ENCODE assay signal across 9 cellular contexts in genomic region chr11:12675951-12676711, GRCh38. TPM values are rescaled to one million over a fixed set of nuclear protein-coding genes. Genes with fewer than 3 reads are reported as not detected.
A peak's percentile ranks its signal among the peaks of the same experiment; 100 is the strongest.
DNase-seq lines count a peak whose midpoint lies in the region; ATAC-seq and TF ChIP-seq lines count a peak whose summit lies in the region.
"Had no signal": no experiment of that assay in that cellular context is flagged by ENCODE, and none has a peak within 500 bp of the region (broad histone marks: within the 10 kb centered on the region; RNA-seq: fewer than 3 reads in every experiment).

No MANE protein-coding gene starts in this region.

- intact Hi-C loops in ovary (cut with DNase I) = loop anchor here in 3 of 4 donors (10.0 kb wide), 3 partner anchors 139 to 261 kb away; no protein-coding TSS in a partner anchor

- no peak for TF ChIP-seq POLR2A in ovary (IDR thresholded peaks at IDR 0.05)

- TF ChIP-seq EP300 in ovary (IDR thresholded peaks at IDR 0.05) = no peak

- ATAC-seq in GM19455 (IDR thresholded peaks at IDR 0.05; ENCODE audit: unreplicated experiment) (no peak), HG03342 (IDR thresholded peaks at IDR 0.05; ENCODE audit: unreplicated experiment) (no peak), HG03571 (IDR thresholded peaks at IDR 0.05; ENCODE audit: unreplicated experiment) (no peak)

- H3K27me3 ChIP-seq in ovary = no peaks in the 10 kb centered on the region

- peak overlapping the region; percentile 87 for H3K27ac ChIP-seq in epithelial cell of prostate
- peak overlapping the region; percentile 42 to 94 for H3K27ac ChIP-seq in ovary

- DNase-seq in NCI-H82 treated with DMSO at 0.1 percent for 48 hours (lab: John Stamatoyannopoulos, UW; ENCODE audit: unreplicated experiment) (peak; percentile 19), epithelial cell of prostate (ENCODE audit: low read depth, low spot score) (no peak), ovary (peak in 4 of 5 donors; percentile 37 to 44 (median 39)), NCI-H510A treated with DMSO at 0.1 percent for 48 hours (lab: John Stamatoyannopoulos, UW) (no peak)

- H3K4me3 ChIP-seq in ovary = peak overlapping the region; percentile 52

- H3K36me3 ChIP-seq in ES-I3 (ENCODE audit: insufficient read depth, low read length) (no peaks in the 10 kb centered on the region), ovary (no peaks in the 10 kb centered on the region)

- 2 to 5% (median 3%) methylated on average over 11 of the region's 11 CpGs for WGBS in ovary, 3 donors

- H3K4me1 ChIP-seq in ES-I3 (ENCODE audit: insufficient read depth, low read length) (peaks cover 29% of the 10 kb centered on the region), ovary (ENCODE audit: insufficient read depth) (peaks cover 3% of the 10 kb centered on the region)

- TF ChIP-seq CTCF in ovary (IDR thresholded peaks at IDR 0.05) = no peak

- peak overlapping the region; percentile 82 for H3K9ac ChIP-seq in ES-I3 (ENCODE audit: low read depth, low read length)

- H3K9me3 ChIP-seq in ES-I3 (ENCODE audit: control insufficient read depth, insufficient read depth, low read length) = no peaks in the 10 kb centered on the region
- no peaks in the 10 kb centered on the region for H3K9me3 ChIP-seq in ovary

RNA-seq across cellular contexts. Expression of gene TEAD1, which starts 1.9 kb away (rescaled TPM):
- total RNA-seq in ovary = 10 to 100 TPM; 59.2 to 84.1 (median 73.9) TPM
- polyA plus RNA-seq in ovary = 10 to 100 TPM; 20.0 to 30.9 TPM
- total RNA-seq: mononuclear cell had no signal

Comparison
In these comparisons a context has a peak if more than half of its experiments do, and no peak if none do; other contexts are left out.
1. DNase-seq: peak in NCI-H82 treated with DMSO at 0.1 percent for 48 hours (single experiment) and ovary (4 of 5); none in epithelial cell of prostate (single experiment) and NCI-H510A treated with DMSO at 0.1 percent for 48 hours (single experiment).